24 cellular contexts compared by ENCODE assay signal in genomic region chr9:87077986-87078385, GRCh38.
A peak's percentile ranks its signal among the peaks of the same experiment; 100 is the strongest.
DNase-seq lines count a peak whose midpoint lies in the region; ATAC-seq and TF ChIP-seq lines count a peak whose summit lies in the region.
"Had no signal": no experiment of that assay in that cellular context is flagged by ENCODE, and none has a peak within 500 bp of the region (broad histone marks: within the 10 kb centered on the region; RNA-seq: fewer than 3 reads in every experiment).

No MANE protein-coding gene starts in this region.

- peak overlapping the region; percentile 45 for H4K91ac ChIP-seq in trophoblast cell (ENCODE audit: low read depth, low read length)

- H3K4me1 Mint-ChIP-seq in chondrocyte (ENCODE audit: low read depth): peaks cover 36% of the 10 kb centered on the region
- H3K4me1 Mint-ChIP-seq: CD14-positive monocyte; CD4-positive, alpha-beta memory T cell; CD4-positive, CD25-positive, alpha-beta regulatory T cell; CD8-positive, alpha-beta memory T cell had no signal

- H3K9me3 Mint-ChIP-seq in chondrocyte (ENCODE audit: low read depth): peaks cover 2% of the 10 kb centered on the region

- no peaks in the 10 kb centered on the region for H3K79me2 ChIP-seq in trophoblast cell (ENCODE audit: control insufficient read depth, insufficient read depth, low read length, poor library complexity)

- H3K9ac ChIP-seq in trophoblast cell (ENCODE audit: low read length): no peak overlapping the region
- H3K9ac ChIP-seq: BLaER1 had no signal

- no peaks in the 10 kb centered on the region for H3K27me3 Mint-ChIP-seq in chondrocyte (ENCODE audit: low read depth)
- H3K27me3 Mint-ChIP-seq: CD4-positive, alpha-beta memory T cell; CD4-positive, CD25-positive, alpha-beta regulatory T cell had no signal

- H3K27ac ChIP-seq in trophoblast cell (ENCODE audit: low read depth, low read length) (no peak overlapping the region), thoracic aorta (no peak overlapping the region)
- H3K27ac ChIP-seq: BLaER1 had no signal

- no peak for TF ChIP-seq CTCF in chondrocyte (IDR thresholded peaks at IDR 0.05)
- TF ChIP-seq CTCF in thoracic aorta (IDR thresholded peaks at IDR 0.05): no peak

- H2BK12ac ChIP-seq in trophoblast cell (ENCODE audit: low read length): peak overlapping the region; percentile 37

- no peak overlapping the region for H2AFZ ChIP-seq in trophoblast cell (ENCODE audit: insufficient read depth, low read length, poor library complexity)

- H3K36me3 ChIP-seq in trophoblast cell (ENCODE audit: control insufficient read depth in 1 of 2, insufficient read depth in 2 of 2, low read length in 2 of 2) (no peaks in the 10 kb centered on the region), thoracic aorta (no peaks in the 10 kb centered on the region)
- H3K36me3 ChIP-seq: BE2C, BLaER1 had no signal

- H3K79me1 ChIP-seq in trophoblast cell (ENCODE audit: low read length): peaks cover 21% of the 10 kb centered on the region

- peaks cover 4% of the 10 kb centered on the region for H3K9me3 ChIP-seq in trophoblast cell (ENCODE audit: insufficient read depth, low read depth, low read length)
- H3K9me3 ChIP-seq in thoracic aorta: no peaks in the 10 kb centered on the region
- H3K9me3 ChIP-seq: BE2C had no signal

- H2BK120ac ChIP-seq in trophoblast cell (ENCODE audit: insufficient read depth, low read length, poor library complexity): peak overlapping the region; percentile 72

- peak overlapping the region; percentile 66 for H3K27ac Mint-ChIP-seq in chondrocyte (ENCODE audit: unreplicated experiment)
- H3K27ac Mint-ChIP-seq: CD14-positive monocyte; CD4-positive, alpha-beta memory T cell; CD4-positive, CD25-positive, alpha-beta regulatory T cell had no signal

- H3K36me3 Mint-ChIP-seq in chondrocyte (ENCODE audit: low read depth): no peaks in the 10 kb centered on the region
- H3K36me3 Mint-ChIP-seq: CD14-positive monocyte; CD4-positive, alpha-beta memory T cell; CD4-positive, CD25-positive, alpha-beta regulatory T cell; CD8-positive, alpha-beta memory T cell had no signal

- no peak overlapping the region for H4K8ac ChIP-seq in trophoblast cell (ENCODE audit: low read depth, low read length)

- no peak overlapping the region for H3K4ac ChIP-seq in trophoblast cell (ENCODE audit: low read depth, low read length)

- no peak overlapping the region for H3K18ac ChIP-seq in trophoblast cell (ENCODE audit: low read length)

- H3K23ac ChIP-seq in trophoblast cell (ENCODE audit: low read length): no peak overlapping the region

- H2AK5ac ChIP-seq in trophoblast cell (ENCODE audit: low read length): no peak overlapping the region

- H4K12ac ChIP-seq in trophoblast cell (ENCODE audit: low read depth, low read length): no peak overlapping the region

- no peak for DNase-seq in chondrocyte (ENCODE audit: low spot score)
- peak; percentile 51 to 78 for DNase-seq in trophoblast cell
- no peak for DNase-seq in thoracic aorta (ENCODE audit: low spot score)
- DNase-seq in NCI-H510A (lab: John Stamatoyannopoulos, UW): no peak
- DNase-seq in activated CD4-positive, CD25-positive, alpha-beta regulatory T cell treated with anti-CD3 and anti-CD28 coated beads, Interleukin-2, amount 50 U/mL, for 72 hours: no peak
- DNase-seq: 8988T; ACHN; BE2C; C1 segment of cervical spinal cord; CD4-positive, alpha-beta memory T cell; CD4-positive, CD25-positive, alpha-beta regulatory T cell; CD8-positive, alpha-beta memory T cell; COR-L47; DMS 273 treated with DMSO at 0.1 percent for 48 hours; DMS153; DMS53; DMS79; DND-41; EL; GDM1 had no signal

- H3K4me3 ChIP-seq in trophoblast cell (ENCODE audit: low read depth, low read length) (no peak overlapping the region), thoracic aorta (no peak overlapping the region)
- H3K4me3 ChIP-seq: BLaER1, GM12878 had no signal

- peaks cover 2 to 13% of the 10 kb centered on the region in 2 experiments for H3K4me1 ChIP-seq in trophoblast cell (ENCODE audit: control insufficient read depth in 1 of 2, insufficient read depth in 2 of 2, low read length in 2 of 2)
- peaks cover 0 to 26% of the 10 kb centered on the region in 2 donors for H3K4me1 ChIP-seq in thoracic aorta (ENCODE audit: control insufficient read depth in 1 of 2, low read depth in 2 of 2)
- H3K4me1 ChIP-seq: BE2C, BLaER1 had no signal

- peak; percentile 19 for ATAC-seq in thoracic aorta (ENCODE audit: insufficient number of reproducible peaks, low FRiP score, low read depth)
- no peak for ATAC-seq in GM19395 (IDR thresholded peaks at IDR 0.05; ENCODE audit: unreplicated experiment)
- ATAC-seq: GM12878 had no signal

- H2BK5ac ChIP-seq in trophoblast cell (ENCODE audit: low read depth, low read length, poor library complexity): peak overlapping the region; percentile 21

- H3K4me2 ChIP-seq in trophoblast cell (ENCODE audit: low read length): no peak overlapping the region
- H3K4me2 ChIP-seq: BLaER1 had no signal

- no peaks in the 10 kb centered on the region for H3K27me3 ChIP-seq in trophoblast cell (ENCODE audit: insufficient read depth, low read length)
- H3K27me3 ChIP-seq in thoracic aorta (replicated peaks; ENCODE audit: insufficient read depth): no peaks in the 10 kb centered on the region
- H3K27me3 ChIP-seq: BE2C, BLaER1 had no signal

- no peak overlapping the region for H3K14ac ChIP-seq in trophoblast cell (ENCODE audit: low read length)

- no CpG with 5 or more reads among the region's 3 CpGs for WGBS in trophoblast cell (ENCODE audit: extremely low coverage, insufficient coverage, insufficient read length)

- no peak overlapping the region for H3K4me3 Mint-ChIP-seq in chondrocyte (ENCODE audit: unreplicated experiment)
- H3K4me3 Mint-ChIP-seq: CD14-positive monocyte; CD4-positive, alpha-beta memory T cell; CD4-positive, CD25-positive, alpha-beta regulatory T cell; CD8-positive, alpha-beta memory T cell had no signal

Comparison
In these comparisons a context has a peak if more than half of its experiments do, and no peak if none do; other contexts are left out.
1. DNase-seq: peak in trophoblast cell (2 of 2); none in chondrocyte (single experiment), thoracic aorta (single experiment), NCI-H510A (single experiment) and activated CD4-positive, CD25-positive, alpha-beta regulatory T cell treated with anti-CD3 and anti-CD28 coated beads, Interleukin-2, amount 50 U/mL, for 72 hours (single experiment).